ENCODE assay signal across 30 cellular contexts in the genomic region with DNA sequence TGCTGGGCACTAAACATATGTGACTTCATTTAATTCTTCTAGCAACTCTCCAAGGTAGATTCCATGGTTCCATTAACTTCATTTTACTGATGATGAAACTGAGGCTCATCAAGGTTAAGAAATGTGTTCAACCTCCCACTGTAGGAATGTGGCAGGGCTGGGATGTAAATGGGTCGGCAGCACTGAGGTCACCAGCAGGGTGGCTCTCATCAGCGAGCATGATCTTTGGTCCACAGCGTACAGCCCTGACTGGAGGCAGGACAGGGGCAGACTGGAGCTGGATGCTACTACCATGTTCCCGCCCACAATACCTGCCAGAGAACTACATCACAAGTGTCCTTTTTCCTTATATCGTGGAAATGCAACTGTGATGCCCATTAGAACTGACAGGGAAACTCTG. TPM values are rescaled to one million over a fixed set of nuclear protein-coding genes. Genes with fewer than 3 reads are reported as not detected.
A peak's percentile ranks its signal among the peaks of the same experiment; 100 is the strongest.
DNase-seq lines count a peak whose midpoint lies in the region; ATAC-seq, FAIRE-seq and TF ChIP-seq lines count a peak whose summit lies in the region.
"Had no signal": no experiment of that assay in that cellular context is flagged by ENCODE, and none has a peak within 500 bp of the region (broad histone marks: within the 10 kb centered on the region; RNA-seq: fewer than 3 reads in every experiment).

No MANE protein-coding gene starts in this region.

- no peak for ATAC-seq in HG03571 (IDR thresholded peaks at IDR 0.05; ENCODE audit: unreplicated experiment)
- ATAC-seq in GM21529 (IDR thresholded peaks at IDR 0.05; ENCODE audit: unreplicated experiment), result no peak
- ATAC-seq: activated CD4-positive, CD25-positive, alpha-beta regulatory T cell treated with anti-CD3 and anti-CD28 coated beads, Interleukin-2, amount 50 U/mL, for 24 hours; gastrocnemius medialis; left lung; naive thymus-derived CD4-positive, alpha-beta T cell; Panc1; stimulated activated effector memory CD8-positive, alpha-beta T cell treated with anti-CD3 and anti-CD28 coated beads, Interleukin-12 subunit alpha, Interleukin-12 subunit beta, amount 100 ng/mL, for 72 hours had no signal

- no peak overlapping the region for H3K4me3 Mint-ChIP-seq in activated T-helper 2 cell treated with anti-CD3 and anti-CD28 coated beads, Interferon-gamma antibody, Interleukin-2, Interleukin-4, amounts not matched to agents 10 μg/mL and 5 μg/mL and 100 μg/mL, durations not matched to agents 14 hours and 24 hours and 36 hours (ENCODE audit: low read depth)
- H3K4me3 Mint-ChIP-seq: immature natural killer cell; mesothelial cell of epicardium; stimulated activated effector memory CD8-positive, alpha-beta T cell treated with anti-CD3 and anti-CD28 coated beads, Interleukin-12 subunit alpha, Interleukin-12 subunit beta, amount 100 ng/mL, for 72 hours had no signal

- no peak overlapping the region for H3K4me3 ChIP-seq in HEK293 (ENCODE audit: low read depth, low read length)
- H3K4me3 ChIP-seq in colonic mucosa, result no peak overlapping the region
- H3K4me3 ChIP-seq in suprapubic skin, result peak overlapping the region; percentile 94
- H3K4me3 ChIP-seq: gastrocnemius medialis, left lung had no signal

- 0 out of 2 replicates have a peak, but pooled peaks cover 5% of the 10 kb centered on the region for H3K4me1 ChIP-seq in HEK293 (ENCODE audit: control insufficient read depth, insufficient read depth, low read length)
- peaks cover 13% of the 10 kb centered on the region for H3K4me1 ChIP-seq in colonic mucosa
- peaks cover 84% of the 10 kb centered on the region for H3K4me1 ChIP-seq in suprapubic skin

- H3K36me3 ChIP-seq in HEK293 (ENCODE audit: control insufficient read depth in 2 of 2, insufficient read depth in 1 of 2, low read length in 2 of 2) (peaks cover 16 to 37% of the 10 kb centered on the region in 2 experiments), colonic mucosa (no peaks in the 10 kb centered on the region), suprapubic skin (peaks cover 26% of the 10 kb centered on the region)

- intact Hi-C loops in colonic mucosa (cut with DNase I), result no loop called here
- intact Hi-C loops in activated T-helper 2 cell treated with anti-CD3 and anti-CD28 coated beads, Interferon-gamma antibody, Interleukin-2, Interleukin-4, amounts not matched to agents 10 μg/mL and 5 μg/mL and 100 μg/mL, durations not matched to agents 14 hours and 24 hours and 36 hours (cut with micrococcal nuclease), result no loop called here

- H3K27me3 ChIP-seq in colonic mucosa (no peaks in the 10 kb centered on the region), suprapubic skin (no peaks in the 10 kb centered on the region)
- H3K27me3 ChIP-seq: gastrocnemius medialis, left lung had no signal

- no peaks in the 10 kb centered on the region for H3K9me3 Mint-ChIP-seq in activated T-helper 2 cell treated with anti-CD3 and anti-CD28 coated beads, Interferon-gamma antibody, Interleukin-2, Interleukin-4, amounts not matched to agents 10 μg/mL and 5 μg/mL and 100 μg/mL, durations not matched to agents 14 hours and 24 hours and 36 hours
- H3K9me3 Mint-ChIP-seq: immature natural killer cell; mesothelial cell of epicardium; naive thymus-derived CD4-positive, alpha-beta T cell; stimulated activated effector memory CD8-positive, alpha-beta T cell treated with anti-CD3 and anti-CD28 coated beads, Interleukin-12 subunit alpha, Interleukin-12 subunit beta, amount 100 ng/mL, for 72 hours had no signal

- no peak for TF ChIP-seq CTCF in HEK293 (tag by site-specific recombination; IDR thresholded peaks at IDR 0.05)
- no peak for TF ChIP-seq CTCF in colonic mucosa (IDR thresholded peaks at IDR 0.05)
- no peak for TF ChIP-seq CTCF in suprapubic skin (IDR thresholded peaks at IDR 0.05)
- TF ChIP-seq CTCF in D721Med (IDR thresholded peaks at IDR 0.05; ENCODE audit: insufficient read depth, missing control alignments), result no peak

- no peaks in the 10 kb centered on the region for H3K27me3 Mint-ChIP-seq in activated T-helper 2 cell treated with anti-CD3 and anti-CD28 coated beads, Interferon-gamma antibody, Interleukin-2, Interleukin-4, amounts not matched to agents 10 μg/mL and 5 μg/mL and 100 μg/mL, durations not matched to agents 14 hours and 24 hours and 36 hours (ENCODE audit: low read depth)
- H3K27me3 Mint-ChIP-seq: naive thymus-derived CD4-positive, alpha-beta T cell had no signal

- H3K4me1 Mint-ChIP-seq in activated T-helper 2 cell treated with anti-CD3 and anti-CD28 coated beads, Interferon-gamma antibody, Interleukin-2, Interleukin-4, amounts not matched to agents 10 μg/mL and 5 μg/mL and 100 μg/mL, durations not matched to agents 14 hours and 24 hours and 36 hours (ENCODE audit: low read depth), result peaks cover 62% of the 10 kb centered on the region

- no peak for TF ChIP-seq EP300 in suprapubic skin (IDR thresholded peaks at IDR 0.05)

- CTCF ChIA-PET in HEK293 (lab: Yijun Ruan, JAX), result interaction anchor here (0.6 kb wide), 1 partner anchor 131 kb away, joined by 3 read pairs; no protein-coding TSS in a partner anchor

- TF ChIP-seq POLR2A in suprapubic skin (IDR thresholded peaks at IDR 0.05), result no peak

- H3K36me3 Mint-ChIP-seq in activated T-helper 2 cell treated with anti-CD3 and anti-CD28 coated beads, Interferon-gamma antibody, Interleukin-2, Interleukin-4, amounts not matched to agents 10 μg/mL and 5 μg/mL and 100 μg/mL, durations not matched to agents 14 hours and 24 hours and 36 hours (ENCODE audit: low read depth), result peaks cover 42% of the 10 kb centered on the region

- H3K9ac ChIP-seq in colonic mucosa (ENCODE audit: low read depth in 2 of 2, low read length in 2 of 2), result no peak overlapping the region
- H3K9ac ChIP-seq: KMS-11 had no signal

- 68% methylated on average over 3 of the region's 5 CpGs for WGBS in suprapubic skin

- POLR2A ChIA-PET in HEK293 (lab: Yijun Ruan, JAX), result no interaction called here

- H3K9me3 ChIP-seq in HEK293 (ENCODE audit: control insufficient read depth, insufficient read depth, low read depth, low read length) (no peaks in the 10 kb centered on the region), colonic mucosa (no peaks in the 10 kb centered on the region), suprapubic skin (no peaks in the 10 kb centered on the region)
- H3K9me3 ChIP-seq: gastrocnemius medialis, left lung had no signal

- DNase-seq in colonic mucosa (peak; percentile 44), medulla oblongata (ENCODE audit: extremely low spot score) (peak; percentile 12), suprapubic skin (ENCODE audit: low spot score in 2 of 2) (no peak), D721Med (ENCODE audit: insufficient read length, low spot score) (no peak)
- no peak for DNase-seq in activated T-helper 2 cell treated with anti-CD3 and anti-CD28 coated beads, Interferon-gamma antibody, Interleukin-2, Interleukin-4, amounts not matched to agents 10 μg/mL and 5 μg/mL and 100 μg/mL, durations not matched to agents 14 hours and 24 hours and 36 hours (ENCODE audit: low spot score)
- DNase-seq: activated CD4-positive, alpha-beta T cell treated with anti-CD3 and anti-CD28 coated beads, Interleukin-2, amount 50 U/mL, for 4 hours; activated T-cell treated with anti-CD3 and anti-CD28 coated beads, Interleukin-2, amount 50 U/mL, for 48 hours; C1 segment of cervical spinal cord; central memory CD4-positive, alpha-beta T cell; COR-L47; dermis blood vessel endothelial cell; gastrocnemius medialis; GF-D8; hippocampal formation; immature natural killer cell; left lung; naive thymus-derived CD4-positive, alpha-beta T cell; NCI-H1417; NCI-H345; nucleus accumbens; Right ventricle myocardium superior had no signal

- FAIRE-seq in D721Med (lab: Jason Lieb, UNC), result no peak
- FAIRE-seq: H1 had no signal

- H3K27ac Mint-ChIP-seq in activated T-helper 2 cell treated with anti-CD3 and anti-CD28 coated beads, Interferon-gamma antibody, Interleukin-2, Interleukin-4, amounts not matched to agents 10 μg/mL and 5 μg/mL and 100 μg/mL, durations not matched to agents 14 hours and 24 hours and 36 hours, result no peak overlapping the region
- H3K27ac Mint-ChIP-seq: mesothelial cell of epicardium had no signal

- H3K27ac ChIP-seq in HEK293 (ENCODE audit: extremely low read depth, low read depth, low read length) (no peak overlapping the region), colonic mucosa (no peak overlapping the region), suprapubic skin (no peak overlapping the region)
- H3K27ac ChIP-seq: KMS-11, left lung had no signal

TF ChIP-seq in HEK293, 187 proteins besides CTCF, POLR2A, EP300 and RAD21:
- TF ChIP-seq ZNF600 (tag by site-specific recombination; IDR thresholded peaks at IDR 0.05) (peak; percentile 27; the same call in 1 of the 2 replicates), MYNN (tag by site-specific recombination; IDR thresholded peaks at IDR 0.05; ENCODE audit: borderline replicate concordance) (no peak), ZNF777 (tag by site-specific recombination; IDR thresholded peaks at IDR 0.05; ENCODE audit: borderline replicate concordance) (no peak), ZNF560 (tag by site-specific recombination; IDR thresholded peaks at IDR 0.05; ENCODE audit: borderline replicate concordance) (no peak)

RNA-seq across cellular contexts. Expression of a gene that starts 4.6 kb away (rescaled TPM):
- total RNA-seq in colonic mucosa (10 to 100 TPM; 70.8 to 86.0 TPM), suprapubic skin (100 to 1,000 TPM in 3 of 4 donors, 10 to 100 TPM in 1; 95.2 to 172 (median 110) TPM)
- 28.8 and 30.4 TPM in 2 replicates for total RNA-seq in activated T-helper 2 cell treated with anti-CD3 and anti-CD28 coated beads, Interferon-gamma antibody, Interleukin-2, Interleukin-4, amounts not matched to agents 10 μg/mL and 5 μg/mL and 100 μg/mL, durations not matched to agents 14 hours and 24 hours and 36 hours

Comparison
In these comparisons a context has a peak if more than half of its experiments do, and no peak if none do; other contexts are left out.
1. DNase-seq: peak in colonic mucosa (single experiment) and medulla oblongata (single experiment); none in suprapubic skin (0 of 2), D721Med (single experiment) and activated T-helper 2 cell treated with anti-CD3 and anti-CD28 coated beads, Interferon-gamma antibody, Interleukin-2, Interleukin-4, amounts not matched to agents 10 μg/mL and 5 μg/mL and 100 μg/mL, durations not matched to agents 14 hours and 24 hours and 36 hours (single experiment).